In genomic region chr16:3625911-3626732, GRCh38 we compare ENCODE assay signal across 9 cellular contexts. TPM values are rescaled to one million over a fixed set of nuclear protein-coding genes. Genes with fewer than 3 reads are reported as not detected.
DNase-seq lines count a peak whose midpoint lies in the region; ATAC-seq, FAIRE-seq and TF ChIP-seq lines count a peak whose summit lies in the region.
"Had no signal": no experiment of that assay in that cellular context is flagged by ENCODE, and none has a peak within 500 bp of the region (broad histone marks: within the 10 kb centered on the region; RNA-seq: fewer than 3 reads in every experiment).

No MANE protein-coding gene starts in this region.

- peak; percentile 76 for FAIRE-seq in K562 (lab: Jason Lieb, UNC)
- FAIRE-seq: islet of Langerhans had no signal

- peak in 1 of 2 experiments; percentile 61; a peak in 2 of 4 replicates for TF ChIP-seq RAD21 in K562 (CRISPR knock-in tag; conservative IDR thresholded peaks at IDR 0.05 in 1 of 2, IDR thresholded peaks at IDR 0.05 in 1 of 2)

- H3K9me3 ChIP-seq in BLaER1 (no peaks in the 10 kb centered on the region), K562 (replicated peaks; ENCODE audit: control insufficient read depth, insufficient read depth, low read depth, low read length) (no peaks in the 10 kb centered on the region), right cardiac atrium (ENCODE audit: control insufficient read depth, low read length) (no peaks in the 10 kb centered on the region)

- BruUV-seq in K562 (replicated peaks; lab: Mats Ljungman, UMichigan) = no TSS peak

- DNase-seq in NAMALWA (ENCODE audit: low spot score) (peak; percentile 85), K562 (ENCODE audit: extremely low read depth in 1 of 4, low spot score in 3 of 4) (peak in 1 of 4 experiments; percentile 30), right cardiac atrium (no peak), NCI-H82 (lab: John Stamatoyannopoulos, UW) (no peak), hippocampal formation (lab: John Stamatoyannopoulos, UW) (no peak)

- peak overlapping the region; percentile 17; the same call in 1 of the 2 replicates for H2AFZ ChIP-seq in K562 (ENCODE audit: low read depth, low read length)

- in situ Hi-C loops in K562 (cut with MboI) = no loop called here

- no peak for TF ChIP-seq POLR2A in K562 (conservative IDR thresholded peaks at IDR 0.05)

- H3K4me2 ChIP-seq in BLaER1 (peak overlapping the region; percentile 53), K562 (ENCODE audit: insufficient read depth, low read length) (no peak overlapping the region)

- POLR2A ChIA-PET in K562 (lab: Yijun Ruan, JAX) = interaction anchor here (0.9 to 1.2 kb wide), 3 partner anchors 7 to 17 kb away, joined by 3 to 5 read pairs (median 3); no protein-coding TSS in a partner anchor

- H3K9me1 ChIP-seq in K562 (ENCODE audit: control insufficient read depth, insufficient read depth, low read length) = no peaks in the 10 kb centered on the region

- TF ChIP-seq EP300 in K562 (IDR thresholded peaks at IDR 0.05; ENCODE audit: low read length) = no peak

- WGBS in K562 (ENCODE audit: insufficient coverage, low coverage, missing lambda C conversion rate) = 53% methylated on average over 4 of the region's 4 CpGs
- WGBS in right cardiac atrium = 81% methylated on average over 4 of the region's 4 CpGs

- CTCF ChIA-PET in K562 (lab: Yijun Ruan, JAX; ENCODE audit: low intra/inter-chr PET ratio) = no interaction called here

- peak; percentile 54 for ATAC-seq in GM18907 (IDR thresholded peaks at IDR 0.05; ENCODE audit: unreplicated experiment)
- peak; percentile 81 for ATAC-seq in K562
- no peak for ATAC-seq in right cardiac atrium
- no peak for ATAC-seq in GM21786 (IDR thresholded peaks at IDR 0.05; ENCODE audit: unreplicated experiment)

- H3K79me2 ChIP-seq in K562 (ENCODE audit: control insufficient read depth, insufficient read depth, low read length) = no peaks in the 10 kb centered on the region

- H3K27ac ChIP-seq in BLaER1 (peak overlapping the region; percentile 42; the same call in 1 of the 2 replicates), K562 (ENCODE audit: extremely low read depth, low read depth, low read length) (peak overlapping the region; percentile 43; the same call in 1 of the 3 replicates), right cardiac atrium (ENCODE audit: low read length) (no peak overlapping the region)

- H3K9ac ChIP-seq in BLaER1 = no peak overlapping the region
- H3K9ac ChIP-seq in K562 (ENCODE audit: insufficient read depth in 1 of 2, low read depth in 2 of 2, low read length in 2 of 2) = no peak overlapping the region

- peaks cover 15% of the 10 kb centered on the region; the same call in 1 of the 2 replicates for H4K20me1 ChIP-seq in BLaER1
- H4K20me1 ChIP-seq in K562 (replicated peaks; ENCODE audit: control insufficient read depth, insufficient read depth, low read length) = no peaks in the 10 kb centered on the region

- H3K4me1 ChIP-seq in BLaER1 (peaks cover 44% of the 10 kb centered on the region), K562 (replicated peaks in 1 of 2; ENCODE audit: control insufficient read depth in 2 of 2, insufficient read depth in 2 of 2, low read length in 2 of 2) (0 out of 5 replicates have a peak, but pooled peaks cover 0 to 5% of the 10 kb centered on the region in 2 experiments), right cardiac atrium (ENCODE audit: control insufficient read depth, insufficient read depth, low read length) (peaks cover 2% of the 10 kb centered on the region)

- H3K27me3 ChIP-seq in BLaER1 (no peaks in the 10 kb centered on the region), K562 (ENCODE audit: control insufficient read depth in 2 of 2, insufficient read depth in 2 of 2, low read length in 2 of 2) (no peaks in the 10 kb centered on the region), right cardiac atrium (ENCODE audit: control insufficient read depth, insufficient read depth) (no peaks in the 10 kb centered on the region)

- peak in 2 of 3 experiments; percentile 8 to 45; a peak in 2 of 6 replicates for TF ChIP-seq CTCF in K562 (IDR thresholded peaks at IDR 0.05 in 2 of 3, conservative IDR thresholded peaks at IDR 0.05 in 1 of 3; ENCODE audit: insufficient read depth in 2 of 3, low read depth in 1 of 3, low read length in 3 of 3)

- intact Hi-C loops in K562 (cut with micrococcal nuclease) = no loop called here
- intact Hi-C loops in right cardiac atrium (cut with DNase I) = no loop called here

- no peaks in the 10 kb centered on the region for H3K36me3 ChIP-seq in BLaER1
- H3K36me3 ChIP-seq in K562 (ENCODE audit: control insufficient read depth, insufficient read depth, low read length) = no peaks in the 10 kb centered on the region

- H3K4me3 ChIP-seq in BLaER1 (no peak overlapping the region), K562 (no peak overlapping the region), right cardiac atrium (ENCODE audit: low read length) (no peak overlapping the region)

TF ChIP-seq in K562, 482 proteins besides CTCF, POLR2A, EP300 and RAD21 (continues in another document):
- TF ChIP-seq ZNF445 (CRISPR knock-in tag; IDR thresholded peaks at IDR 0.05; ENCODE audit: low read depth) = no peak
- TF ChIP-seq TEAD1 (CRISPR knock-in tag; IDR thresholded peaks at IDR 0.05) = no peak
- no peak for TF ChIP-seq NBN (IDR thresholded peaks at IDR 0.05; ENCODE audit: low read depth)
- no peak for TF ChIP-seq DMBX1 (CRISPR knock-in tag; IDR thresholded peaks at IDR 0.05; ENCODE audit: borderline replicate concordance)
- TF ChIP-seq GABPA (tag; conservative IDR thresholded peaks at IDR 0.05; ENCODE audit: low read depth) = 0 out of 2 replicates have a peak, but pooled peaks have one; percentile 20

RNA-seq across cellular contexts. Expression of gene SLX4, which starts 14.7 kb away (rescaled TPM):
- 42.3 and 52.6 TPM in 2 replicates for total RNA-seq in K562 (2011; cell fraction: chromatin; rRNA removed; ENCODE audit: low replicate concordance)
- total RNA-seq in K562 (2011; cell fraction: nucleolus; rRNA removed) = 26.5 and 28.5 TPM in 2 replicates
- 31.7 and 33.4 TPM in 2 replicates for total RNA-seq in K562 (2011; cell fraction: nucleoplasm; rRNA removed)
- total RNA-seq in K562 (2014; rRNA removed) (3.8 and 4.1 TPM in 2 replicates), K562 (2014; rRNA removed; fragmentation: Illumina TruSeq; extraction: Trizol) (3.2 and 3.5 TPM in 2 replicates), K562 (2015; rRNA removed; fragmentation: Illumina TruSeq; extraction: Trizol) (3.7 and 4.2 TPM in 2 replicates), K562 (2021) (6.7 and 7.9 TPM in 2 replicates), right cardiac atrium (1 to 10 TPM; 1.6 to 2.7 (median 2.2) TPM)
- polyA plus RNA-seq in K562 (2011; rRNA removed) (2.7 and 3.0 TPM in 2 replicates), K562 (2014; fragmentation: Illumina TruSeq; extraction: Trizol) (4.8 and 6.1 TPM in 2 replicates), K562 (2014; fragmentation: Nextera tagmentation; extraction: Ambion mirVana) (under 1 TPM; 0.29 to 0.45 TPM), K562 (2014; rRNA removed) (4.0 and 4.3 TPM in 2 replicates), right cardiac atrium (1.9 TPM)
- polyA plus RNA-seq in K562 (2011; cell fraction: cytosol; rRNA removed) = 1.8 and 2.5 TPM in 2 replicates
- 7.4 and 14.9 TPM in 2 replicates for polyA plus RNA-seq in K562 (2011; cell fraction: nucleus; rRNA removed)
- polyA plus RNA-seq in K562 (2012) = 3.5 and 3.9 TPM in 2 replicates
- 6.1 and 6.6 TPM in 2 replicates for polyA minus RNA-seq in K562 (2011; rRNA and poly(A)+ RNA removed)
- polyA minus RNA-seq in K562 (2011; cell fraction: cytosol; rRNA and poly(A)+ RNA removed) = 3.5 and 4.3 TPM in 2 replicates
- 5.8 and 8.0 TPM in 2 replicates for polyA minus RNA-seq in K562 (2011; cell fraction: nucleus; rRNA and poly(A)+ RNA removed)

RNA-seq across cellular contexts. Expression of gene DNASE1, which starts 28.4 kb away (rescaled TPM):
- total RNA-seq in K562 (2011; cell fraction: chromatin; rRNA removed; ENCODE audit: low replicate concordance) = 38.8 and 64.6 TPM in 2 replicates
- 36.6 and 45.7 TPM in 2 replicates for total RNA-seq in K562 (2011; cell fraction: nucleolus; rRNA removed)
- total RNA-seq in K562 (2011; cell fraction: nucleoplasm; rRNA removed) = 34.1 and 38.1 TPM in 2 replicates
- total RNA-seq in K562 (2014; rRNA removed) = 5.9 and 7.2 TPM in 2 replicates
- total RNA-seq in K562 (2014; rRNA removed; fragmentation: Illumina TruSeq; extraction: Trizol) = 3.3 and 3.8 TPM in 2 replicates
- 5.6 and 5.9 TPM in 2 replicates for total RNA-seq in K562 (2015; rRNA removed; fragmentation: Illumina TruSeq; extraction: Trizol)
- total RNA-seq in K562 (2021) = 5.5 and 7.0 TPM in 2 replicates
- 10.1 and 10.3 TPM in 2 replicates for polyA plus RNA-seq in K562 (2011; rRNA removed)
- polyA plus RNA-seq in K562 (2011; cell fraction: cytosol; rRNA removed) = 12.0 and 18.4 TPM in 2 replicates
- polyA plus RNA-seq in K562 (2011; cell fraction: nucleus; rRNA removed) = 18.7 and 38.3 TPM in 2 replicates
- 11.9 and 26.5 TPM in 2 replicates for polyA plus RNA-seq in K562 (2012)
- polyA plus RNA-seq in K562 (2014; fragmentation: Illumina TruSeq; extraction: Trizol) = 6.8 and 7.6 TPM in 2 replicates
- under 1 TPM; 0.53 to 0.84 TPM for polyA plus RNA-seq in K562 (2014; fragmentation: Nextera tagmentation; extraction: Ambion mirVana)
- polyA plus RNA-seq in K562 (2014; rRNA removed) = 7.2 and 9.4 TPM in 2 replicates
- polyA minus RNA-seq in K562 (2011; rRNA and poly(A)+ RNA removed) = 13.1 and 18.6 TPM in 2 replicates
- polyA minus RNA-seq in K562 (2011; cell fraction: cytosol; rRNA and poly(A)+ RNA removed) = 7.3 and 9.2 TPM in 2 replicates
- 12.4 and 12.6 TPM in 2 replicates for polyA minus RNA-seq in K562 (2011; cell fraction: nucleus; rRNA and poly(A)+ RNA removed)
- total RNA-seq in right cardiac atrium = 10 to 100 TPM in 1 of 4 donors, 1 to 10 TPM in 3; 3.4 to 10.7 (median 6.1) TPM
- 8.1 TPM for polyA plus RNA-seq in right cardiac atrium

RNA-seq across cellular contexts. Expression of gene NLRC3, which starts 48.9 kb away (rescaled TPM):
- 0.07 TPM in 1 of 2 replicates, not detected in the other for total RNA-seq in K562 (2011; cell fraction: chromatin; rRNA removed; ENCODE audit: low replicate concordance)
- total RNA-seq in K562 (2011; cell fraction: nucleolus; rRNA removed) = under 0.01 TPM in 1 of 2 replicates, not detected in the other
- not detected in 2 replicates for total RNA-seq in K562 (2011; cell fraction: nucleoplasm; rRNA removed)
- not detected in 2 replicates for total RNA-seq in K562 (2014; rRNA removed)
- total RNA-seq in K562 (2014; rRNA removed; fragmentation: Illumina TruSeq; extraction: Trizol) = not detected in 2 replicates
- not detected in 2 replicates for total RNA-seq in K562 (2015; rRNA removed; fragmentation: Illumina TruSeq; extraction: Trizol)
- 0.13 and 0.22 TPM in 2 replicates for total RNA-seq in K562 (2021)
- 0.03 TPM in 1 of 2 replicates, not detected in the other for polyA plus RNA-seq in K562 (2011; rRNA removed)
- polyA plus RNA-seq in K562 (2011; cell fraction: cytosol; rRNA removed) = 0.03 TPM in 1 of 2 replicates, not detected in the other
- polyA plus RNA-seq in K562 (2011; cell fraction: nucleus; rRNA removed) = 0.09 TPM in 1 of 2 replicates, not detected in the other
- 0.08 and 0.10 TPM in 2 replicates for polyA plus RNA-seq in K562 (2012)
- polyA plus RNA-seq in K562 (2014; fragmentation: Illumina TruSeq; extraction: Trizol) = not detected in 2 replicates
- under 1 TPM; 0.03 to 0.04 TPM for polyA plus RNA-seq in K562 (2014; fragmentation: Nextera tagmentation; extraction: Ambion mirVana)
- 0.03 TPM in 1 of 2 replicates, not detected in the other for polyA plus RNA-seq in K562 (2014; rRNA removed)
- not detected in 2 replicates for polyA minus RNA-seq in K562 (2011; rRNA and poly(A)+ RNA removed)
- polyA minus RNA-seq in K562 (2011; cell fraction: cytosol; rRNA and poly(A)+ RNA removed) = not detected in 2 replicates
- under 0.01 TPM in 2 replicates for polyA minus RNA-seq in K562 (2011; cell fraction: nucleus; rRNA and poly(A)+ RNA removed)
- total RNA-seq in right cardiac atrium = 1 to 10 TPM in 2 of 4 donors, under 1 TPM in 2; 0.85 to 1.3 (median 1.0) TPM
- 0.68 TPM for polyA plus RNA-seq in right cardiac atrium

Comparison
In these comparisons a context has a peak if more than half of its experiments do, and no peak if none do; other contexts are left out.
1. ATAC-seq: peak in GM18907 (single experiment) and K562 (single experiment); none in right cardiac atrium (0 of 2) and GM21786 (single experiment).